ENCODE assay signal across 8 cellular contexts in genomic region chr5:36875789-36876388, GRCh38. TPM values are rescaled to one million over a fixed set of nuclear protein-coding genes. Genes with fewer than 3 reads are reported as not detected.
DNase-seq lines count a peak whose midpoint lies in the region; ATAC-seq and TF ChIP-seq lines count a peak whose summit lies in the region.

No MANE protein-coding gene starts in this region.

- no peaks in the 10 kb centered on the region for H3K9me3 Mint-ChIP-seq in natural killer cell treated with Interleukin-12 subunit alpha and Interleukin-12 subunit beta and Interleukin-15 and Interleukin-18, amount 100 ng/mL, for 72 hours
- no peaks in the 10 kb centered on the region for H3K9me3 Mint-ChIP-seq in stimulated activated naive CD8-positive, alpha-beta T cell treated with anti-CD3 and anti-CD28 coated beads, Interleukin-15, Interleukin-2, amounts not matched to agents 100 ng/mL and 50 ng/mL, for 24 hours

- H3K4me3 ChIP-seq in fibroblast of mammary gland (ENCODE audit: control insufficient read depth, low read depth, low read length), result peak overlapping the region; percentile 85

- TF ChIP-seq EP300 in Ishikawa (IDR thresholded peaks at IDR 0.05; ENCODE audit: borderline replicate concordance), result no peak; the same call in 1 of the 2 replicates

- peak overlapping the region; percentile 93 to 96 for H3K27ac Mint-ChIP-seq in natural killer cell treated with Interleukin-12 subunit alpha and Interleukin-12 subunit beta and Interleukin-15 and Interleukin-18, amount 100 ng/mL, for 72 hours
- peak overlapping the region; percentile 98 for H3K27ac Mint-ChIP-seq in stimulated activated naive CD8-positive, alpha-beta T cell treated with anti-CD3 and anti-CD28 coated beads, Interleukin-15, Interleukin-2, amounts not matched to agents 100 ng/mL and 50 ng/mL, for 24 hours

- peaks cover 27 to 34% of the 10 kb centered on the region in 2 donors for H3K4me1 Mint-ChIP-seq in natural killer cell treated with Interleukin-12 subunit alpha and Interleukin-12 subunit beta and Interleukin-15 and Interleukin-18, amount 100 ng/mL, for 72 hours (ENCODE audit: low read depth in 2 of 2)
- H3K4me1 Mint-ChIP-seq in stimulated activated naive CD8-positive, alpha-beta T cell treated with anti-CD3 and anti-CD28 coated beads, Interleukin-15, Interleukin-2, amounts not matched to agents 100 ng/mL and 50 ng/mL, for 24 hours (ENCODE audit: low read depth), result peaks cover 64% of the 10 kb centered on the region

- peak; percentile 21 for DNase-seq in DMS114 treated with DMSO at 0.1 percent for 48 hours (lab: John Stamatoyannopoulos, UW; ENCODE audit: unreplicated experiment)
- DNase-seq in activated T-helper 1 cell treated with anti-CD3 and anti-CD28 coated beads, Interleukin-2, amount 50 U/mL, for 16 hours (ENCODE audit: low read depth in 1 of 2, low spot score in 1 of 2), result peak; percentile 52 to 66
- DNase-seq in fibroblast of mammary gland (ENCODE audit: low read depth), result peak; percentile 72
- peak; percentile 86 for DNase-seq in natural killer cell treated with Interleukin-12 subunit alpha and Interleukin-12 subunit beta and Interleukin-15 and Interleukin-18, amount 100 ng/mL, for 72 hours (ENCODE audit: low spot score)

- H3K36me3 Mint-ChIP-seq in natural killer cell treated with Interleukin-12 subunit alpha and Interleukin-12 subunit beta and Interleukin-15 and Interleukin-18, amount 100 ng/mL, for 72 hours, result peaks cover 4% of the 10 kb centered on the region
- H3K36me3 Mint-ChIP-seq in stimulated activated naive CD8-positive, alpha-beta T cell treated with anti-CD3 and anti-CD28 coated beads, Interleukin-15, Interleukin-2, amounts not matched to agents 100 ng/mL and 50 ng/mL, for 24 hours (ENCODE audit: low read depth), result peaks cover 10% of the 10 kb centered on the region

- TF ChIP-seq CTCF in fibroblast of mammary gland (conservative IDR thresholded peaks at IDR 0.05; ENCODE audit: control insufficient read depth, insufficient read depth, low read depth, low read length), result peak; percentile 45

- ATAC-seq in GM21619 (IDR thresholded peaks at IDR 0.05; ENCODE audit: unreplicated experiment), result peak; percentile 51
- ATAC-seq in natural killer cell treated with Interleukin-12 subunit alpha and Interleukin-12 subunit beta and Interleukin-15 and Interleukin-18, amount 100 ng/mL, for 72 hours, result peak; percentile 84

- peak; percentile 29; the same call in 1 of the 2 replicates for TF ChIP-seq RAD21 in Ishikawa (IDR thresholded peaks at IDR 0.05; ENCODE audit: low read depth)

- no peaks in the 10 kb centered on the region for H3K27me3 Mint-ChIP-seq in natural killer cell treated with Interleukin-12 subunit alpha and Interleukin-12 subunit beta and Interleukin-15 and Interleukin-18, amount 100 ng/mL, for 72 hours
- H3K27me3 Mint-ChIP-seq in stimulated activated naive CD8-positive, alpha-beta T cell treated with anti-CD3 and anti-CD28 coated beads, Interleukin-15, Interleukin-2, amounts not matched to agents 100 ng/mL and 50 ng/mL, for 24 hours, result no peaks in the 10 kb centered on the region

- peak overlapping the region; percentile 92 for H3K4me3 Mint-ChIP-seq in natural killer cell treated with Interleukin-12 subunit alpha and Interleukin-12 subunit beta and Interleukin-15 and Interleukin-18, amount 100 ng/mL, for 72 hours
- peak overlapping the region; percentile 98 for H3K4me3 Mint-ChIP-seq in stimulated activated naive CD8-positive, alpha-beta T cell treated with anti-CD3 and anti-CD28 coated beads, Interleukin-15, Interleukin-2, amounts not matched to agents 100 ng/mL and 50 ng/mL, for 24 hours

TF ChIP-seq in Ishikawa, 13 proteins besides CTCF, POLR2A, EP300 and RAD21:
- TF ChIP-seq NFIC (IDR thresholded peaks at IDR 0.05) (no peak), TCF12 (IDR thresholded peaks at IDR 0.05; ENCODE audit: low read depth) (peak; percentile 23; the same call in 1 of the 2 replicates)

TF ChIP-seq in PFSK-1, 5 proteins besides CTCF, POLR2A, EP300 and RAD21:
- TF ChIP-seq, protein P1, sequence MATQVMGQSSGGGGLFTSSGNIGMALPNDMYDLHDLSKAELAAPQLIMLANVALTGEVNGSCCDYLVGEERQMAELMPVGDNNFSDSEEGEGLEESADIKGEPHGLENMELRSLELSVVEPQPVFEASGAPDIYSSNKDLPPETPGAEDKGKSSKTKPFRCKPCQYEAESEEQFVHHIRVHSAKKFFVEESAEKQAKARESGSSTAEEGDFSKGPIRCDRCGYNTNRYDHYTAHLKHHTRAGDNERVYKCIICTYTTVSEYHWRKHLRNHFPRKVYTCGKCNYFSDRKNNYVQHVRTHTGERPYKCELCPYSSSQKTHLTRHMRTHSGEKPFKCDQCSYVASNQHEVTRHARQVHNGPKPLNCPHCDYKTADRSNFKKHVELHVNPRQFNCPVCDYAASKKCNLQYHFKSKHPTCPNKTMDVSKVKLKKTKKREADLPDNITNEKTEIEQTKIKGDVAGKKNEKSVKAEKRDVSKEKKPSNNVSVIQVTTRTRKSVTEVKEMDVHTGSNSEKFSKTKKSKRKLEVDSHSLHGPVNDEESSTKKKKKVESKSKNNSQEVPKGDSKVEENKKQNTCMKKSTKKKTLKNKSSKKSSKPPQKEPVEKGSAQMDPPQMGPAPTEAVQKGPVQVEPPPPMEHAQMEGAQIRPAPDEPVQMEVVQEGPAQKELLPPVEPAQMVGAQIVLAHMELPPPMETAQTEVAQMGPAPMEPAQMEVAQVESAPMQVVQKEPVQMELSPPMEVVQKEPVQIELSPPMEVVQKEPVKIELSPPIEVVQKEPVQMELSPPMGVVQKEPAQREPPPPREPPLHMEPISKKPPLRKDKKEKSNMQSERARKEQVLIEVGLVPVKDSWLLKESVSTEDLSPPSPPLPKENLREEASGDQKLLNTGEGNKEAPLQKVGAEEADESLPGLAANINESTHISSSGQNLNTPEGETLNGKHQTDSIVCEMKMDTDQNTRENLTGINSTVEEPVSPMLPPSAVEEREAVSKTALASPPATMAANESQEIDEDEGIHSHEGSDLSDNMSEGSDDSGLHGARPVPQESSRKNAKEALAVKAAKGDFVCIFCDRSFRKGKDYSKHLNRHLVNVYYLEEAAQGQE (IDR thresholded peaks at IDR 0.05; ENCODE audit: insufficient read depth in 1 of 2, low read depth in 2 of 2, low read length in 2 of 2), result no peak
- TF ChIP-seq FOXP2 (optimal IDR thresholded peaks at IDR 0.05; ENCODE audit: borderline replicate concordance, extremely low read depth, extremely low read length, insufficient read depth), result no peak
- peak; percentile 4; the same call in 1 of the 2 replicates for TF ChIP-seq POLR2AphosphoS5 (IDR thresholded peaks at IDR 0.05; ENCODE audit: low read depth, low read length)
- no peak for TF ChIP-seq SIN3A (IDR thresholded peaks at IDR 0.05; ENCODE audit: borderline replicate concordance, insufficient read depth, low read length)
- no peak for TF ChIP-seq TAF1 (IDR thresholded peaks at IDR 0.05; ENCODE audit: borderline replicate concordance, insufficient read depth, low read length)
TF ChIP-seq in PFSK-1: peak in this region for 1.

RNA-seq across cellular contexts. Expression of gene NIPBL, which starts 0.7 kb away (rescaled TPM):
- polyA plus RNA-seq in PFSK-1 (2012; ENCODE audit: insufficient read length, low read depth), result 13.0 TPM
- total RNA-seq in natural killer cell treated with Interleukin-12 subunit alpha and Interleukin-12 subunit beta and Interleukin-15 and Interleukin-18, amount 100 ng/mL, for 72 hours, result 10 to 100 TPM; 56.8 to 71.2 TPM

Comparison
In these comparisons a context has a peak if more than half of its experiments do, and no peak if none do; other contexts are left out.
1. Peak in every context shown above with its lines: DNase-seq, ATAC-seq and H3K4me3 ChIP-seq.
2. DNase-seq: peak in every context shown above with its lines; median percentile 86 in natural killer cell treated with Interleukin-12 subunit alpha and Interleukin-12 subunit beta and Interleukin-15 and Interleukin-18, amount 100 ng/mL, for 72 hours; 72 in fibroblast of mammary gland; 59 in activated T-helper 1 cell treated with anti-CD3 and anti-CD28 coated beads, Interleukin-2, amount 50 U/mL, for 16 hours; 21 in DMS114 treated with DMSO at 0.1 percent for 48 hours.